33 cellular contexts compared by ENCODE assay signal in genomic region chr21:22941779-22942178, GRCh38.
"Had no signal": no experiment of that assay in that cellular context is flagged by ENCODE, and none has a peak within 500 bp of the region (broad histone marks: within the 10 kb centered on the region; RNA-seq: fewer than 3 reads in every experiment).

No MANE protein-coding gene starts in this region.

- FAIRE-seq: astrocyte, colon had no signal

- H3K4me3 ChIP-seq: adrenal gland, ascending aorta, body of pancreas, breast epithelium, cardiac muscle cell had no signal

- DNase-seq: activated effector memory CD4-positive, alpha-beta T cell treated with anti-CD3 and anti-CD28 coated beads, Interleukin-2, amount 50 U/mL, for 16 hours; activated effector memory CD4-positive, alpha-beta T cell treated with Interleukin-2 at 50 U/mL for 16 hours; activated gamma-delta T cell; activated gamma-delta T cell treated with Interleukin-2 at 50 U/mL for 16 hours; activated naive CD4-positive, alpha-beta T cell; activated naive CD4-positive, alpha-beta T cell treated with anti-CD3 and anti-CD28 coated beads for 36 hours; activated naive CD4-positive, alpha-beta T cell treated with anti-CD3 and anti-CD28 coated beads, Interleukin-2, amount 10 ng/mL, durations not matched to agents 7 days and 5 days; activated naive CD4-positive, alpha-beta T cell treated with anti-CD3 and anti-CD28 coated beads, Interleukin-2, amount 50 U/mL, for 16 hours; activated naive CD4-positive, alpha-beta T cell treated with Interleukin-2 at 50 U/mL for 16 hours; activated naive CD8-positive, alpha-beta T cell treated with anti-CD3 and anti-CD28 coated beads for 36 hours; activated naive CD8-positive, alpha-beta T cell treated with anti-CD3 and anti-CD28 coated beads, Interleukin-2, amount 10 ng/mL, durations not matched to agents 7 days and 5 days; activated naive CD8-positive, alpha-beta T cell treated with anti-CD3 and anti-CD28 coated beads, Interleukin-2, amount 50 U/mL, for 24 hours; activated T-cell treated with anti-CD3 and anti-CD28 coated beads, Interleukin-2, amount 50 U/mL, for 24 hours; activated T-cell treated with anti-CD3 and anti-CD28 coated beads, Interleukin-2, amount 50 U/mL, for 4 hours; activated T-cell treated with anti-CD3 and anti-CD28 coated beads, Interleukin-2, amount 50 U/mL, for 48 hours; activated T-cell treated with anti-CD3 and anti-CD28 coated beads, Interleukin-2, amount 50 U/mL, for 72 hours; adrenal gland; amniotic stem cell; amygdala; anterior cingulate cortex; aorta; body of pancreas; brain microvascular endothelial cell; caudate nucleus; central memory CD4-positive, alpha-beta T cell; cerebellar nuclear complex had no signal

- ATAC-seq: activated naive CD4-positive, alpha-beta T cell treated with anti-CD3 and anti-CD28 coated beads, Interleukin-2, amount 50 U/mL, for 72 hours; activated naive CD8-positive, alpha-beta T cell treated with anti-CD3 and anti-CD28 coated beads, Interleukin-2, amount 50 U/mL, for 24 hours; activated T-cell treated with anti-CD3 and anti-CD28 coated beads, Interleukin-2, amount 50 U/mL, for 4 hours; activated T-cell treated with anti-CD3 and anti-CD28 coated beads, Interleukin-2, amount 50 U/mL, for 72 hours; activated T-helper 17 cell treated with anti-CD3 and anti-CD28 coated beads, Interleukin-2, amount 50 U/mL, for 72 hours; body of pancreas had no signal

- H3K36me3 ChIP-seq: adrenal gland, ascending aorta, brain microvascular endothelial cell, breast epithelium, cardiac muscle cell had no signal

- H3K27ac ChIP-seq: adrenal gland, ascending aorta, body of pancreas, brain microvascular endothelial cell, breast epithelium, cardiac muscle cell had no signal

- H3K9me3 ChIP-seq: adrenal gland, ascending aorta, body of pancreas, breast epithelium had no signal

- H3K27me3 ChIP-seq: adrenal gland, ascending aorta, body of pancreas, brain microvascular endothelial cell, breast epithelium, cardiac muscle cell had no signal

- H3K4me1 ChIP-seq: adrenal gland, ascending aorta, body of pancreas, breast epithelium had no signal
